In the genomic region with DNA sequence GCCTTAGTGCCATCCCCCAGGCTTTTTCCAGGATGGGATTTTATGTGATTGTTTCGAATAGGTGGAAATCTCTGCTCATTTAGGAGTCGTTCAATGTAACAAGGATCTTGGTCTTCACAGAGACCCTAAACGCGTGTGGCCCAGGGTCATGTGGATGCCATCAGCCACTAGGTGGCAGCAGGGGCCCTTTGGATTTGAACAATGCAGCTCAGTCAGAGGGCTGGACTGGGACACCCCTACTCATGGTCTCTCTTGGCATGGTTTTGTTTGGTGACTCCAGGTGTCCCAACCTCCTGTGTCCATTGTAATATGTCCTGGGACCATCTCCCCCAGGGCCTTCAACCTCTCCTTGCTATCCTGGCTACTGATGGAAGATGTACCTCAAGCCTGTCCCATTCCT, we compare ENCODE assay signal across 11 cellular contexts. TPM values are rescaled to one million over a fixed set of nuclear protein-coding genes. Genes with fewer than 3 reads are reported as not detected.
DNase-seq lines count a peak whose midpoint lies in the region; ATAC-seq and TF ChIP-seq lines count a peak whose summit lies in the region.
"Not testable (repeated sequence)": the region's sequence is repeated elsewhere in the genome, so short reads cannot be mapped to it uniquely, and the experiment has no call there.
"Had no signal": no experiment of that assay in that cellular context is flagged by ENCODE, and none has a peak within 500 bp of the region (broad histone marks: within the 10 kb centered on the region; RNA-seq: fewer than 3 reads in every experiment).

No MANE protein-coding gene starts in this region.

- peak; percentile 60 for ATAC-seq in GM18909 (IDR thresholded peaks at IDR 0.05; ENCODE audit: poor library complexity, unreplicated experiment)
- peak; percentile 69 for ATAC-seq in HG03135 (IDR thresholded peaks at IDR 0.05; ENCODE audit: unreplicated experiment)
- peak; percentile 93 for ATAC-seq in aorta (ENCODE audit: low FRiP score)

- DNase-seq in T-helper 9 cell (peak; percentile 65), mucosa of gallbladder (ENCODE audit: low spot score) (peak; percentile 84), aorta (peak; percentile 73 to 86)
- peak; percentile 41 to 61 for DNase-seq in activated T-helper 1 cell treated with anti-CD3 and anti-CD28 coated beads, Interleukin-2, amount 50 U/mL, for 16 hours (ENCODE audit: low read depth in 1 of 2, low spot score in 1 of 2)
- not testable (repeated sequence) for DNase-seq in epithelial cell of proximal tubule (ENCODE audit: low read depth)
- peak; percentile 49 to 67 for DNase-seq in stimulated activated CD4-positive, alpha-beta T cell treated with anti-CD3 and anti-CD28 coated beads, Interleukin-2, amount 100 ng/mL, for 48 hours

- not testable (repeated sequence) for H3K27me3 ChIP-seq in aorta (ENCODE audit: control insufficient read depth in 1 of 2, insufficient read depth in 2 of 2, low read length in 1 of 2)

- intact Hi-C loops in aorta (cut with DNase I) = not testable (repeated sequence)

- not testable (repeated sequence) for H3K9me3 ChIP-seq in aorta (ENCODE audit: control insufficient read depth, low read length)

- not testable (repeated sequence) for H3K4me3 ChIP-seq in epithelial cell of proximal tubule (ENCODE audit: low read depth, low read length); aorta (ENCODE audit: low read length in 2 of 2)

- TF ChIP-seq CTCF in epithelial cell of proximal tubule (conservative IDR thresholded peaks at IDR 0.05; ENCODE audit: low read depth, low read length) = peak; percentile 41

- not testable (repeated sequence) for H3K27ac ChIP-seq in aorta (ENCODE audit: low read depth in 1 of 2, low read length in 2 of 2)

- H3K4me1 ChIP-seq in aorta (ENCODE audit: control insufficient read depth in 1 of 2, insufficient read depth in 2 of 2, low read length in 2 of 2) = not testable (repeated sequence)

- WGBS in aorta, 2 donors = 0 to 3% methylated on average over 3 of the region's 4 CpGs

- not testable (repeated sequence) for H3K36me3 ChIP-seq in aorta (ENCODE audit: control insufficient read depth in 1 of 2, insufficient read depth in 2 of 2, low read length in 1 of 2)

RNA-seq across cellular contexts. Expression of gene SCGB1C2, which starts 0.8 kb away (rescaled TPM):
- not detected in 2 replicates for total RNA-seq in epithelial cell of proximal tubule
- total RNA-seq in mucosa of gallbladder = not detected
- total RNA-seq in aorta = not detected
- polyA plus RNA-seq in aorta = not detected
- total RNA-seq: fibroblast of lung, G401, mononuclear cell had no signal
- polyA plus RNA-seq: fibroblast of lung had no signal

RNA-seq across cellular contexts. Expression of gene DOC2B, which starts 44.9 kb away (rescaled TPM):
- total RNA-seq in epithelial cell of proximal tubule = 18.1 and 29.7 TPM in 2 replicates
- 4.5 TPM for total RNA-seq in mucosa of gallbladder
- total RNA-seq in aorta = 10 to 100 TPM; 16.3 to 35.3 TPM
- polyA plus RNA-seq in aorta = under 1 TPM; 0.13 to 0.15 TPM
- total RNA-seq: fibroblast of lung, G401 had no signal
- polyA plus RNA-seq: fibroblast of lung had no signal
